1 cellular context compared by ENCODE assay signal in the genomic region with DNA sequence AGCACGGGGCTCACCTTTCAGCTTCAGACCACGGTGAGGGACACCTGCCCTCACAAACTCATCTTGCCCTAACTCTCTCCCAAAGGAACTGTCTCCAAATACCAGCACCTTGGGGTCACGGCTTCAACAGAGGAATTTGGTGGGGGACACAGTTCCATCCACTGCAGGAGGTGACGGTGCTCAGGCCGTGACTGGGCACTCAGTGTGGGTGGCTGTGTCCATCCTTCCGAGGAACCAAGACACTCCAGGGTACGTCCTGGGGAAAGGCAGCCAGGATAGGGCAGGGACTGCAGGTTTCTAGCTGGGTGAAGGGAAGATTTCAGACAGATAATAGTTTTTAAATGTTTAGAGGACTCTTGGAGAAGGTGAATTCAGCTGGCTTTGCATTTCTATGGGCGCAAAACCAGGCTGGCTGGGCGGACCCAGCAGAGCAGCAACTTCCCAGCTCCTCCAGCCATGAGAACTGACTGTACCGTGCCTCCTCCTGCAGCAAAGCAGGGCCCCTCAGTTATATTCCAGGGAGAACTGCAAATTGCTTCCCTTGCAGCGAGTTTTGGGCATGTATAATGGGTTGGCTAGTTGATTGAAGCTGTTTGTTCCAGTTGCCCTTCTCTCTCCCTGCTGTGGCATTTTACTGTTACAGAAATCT.
TF ChIP-seq lines count a peak whose summit lies in the region.

No MANE protein-coding gene starts in this region.

TF ChIP-seq in WTC11, 78 proteins besides CTCF, POLR2A, EP300 and RAD21:
- no peak for TF ChIP-seq TEAD4 (CRISPR knock-in tag; IDR thresholded peaks at IDR 0.05)
- TF ChIP-seq JAZF1 (CRISPR knock-in tag; IDR thresholded peaks at IDR 0.05): no peak
- no peak for TF ChIP-seq ELF4 (CRISPR knock-in tag; IDR thresholded peaks at IDR 0.05; ENCODE audit: low read depth)
- TF ChIP-seq, protein P1, sequence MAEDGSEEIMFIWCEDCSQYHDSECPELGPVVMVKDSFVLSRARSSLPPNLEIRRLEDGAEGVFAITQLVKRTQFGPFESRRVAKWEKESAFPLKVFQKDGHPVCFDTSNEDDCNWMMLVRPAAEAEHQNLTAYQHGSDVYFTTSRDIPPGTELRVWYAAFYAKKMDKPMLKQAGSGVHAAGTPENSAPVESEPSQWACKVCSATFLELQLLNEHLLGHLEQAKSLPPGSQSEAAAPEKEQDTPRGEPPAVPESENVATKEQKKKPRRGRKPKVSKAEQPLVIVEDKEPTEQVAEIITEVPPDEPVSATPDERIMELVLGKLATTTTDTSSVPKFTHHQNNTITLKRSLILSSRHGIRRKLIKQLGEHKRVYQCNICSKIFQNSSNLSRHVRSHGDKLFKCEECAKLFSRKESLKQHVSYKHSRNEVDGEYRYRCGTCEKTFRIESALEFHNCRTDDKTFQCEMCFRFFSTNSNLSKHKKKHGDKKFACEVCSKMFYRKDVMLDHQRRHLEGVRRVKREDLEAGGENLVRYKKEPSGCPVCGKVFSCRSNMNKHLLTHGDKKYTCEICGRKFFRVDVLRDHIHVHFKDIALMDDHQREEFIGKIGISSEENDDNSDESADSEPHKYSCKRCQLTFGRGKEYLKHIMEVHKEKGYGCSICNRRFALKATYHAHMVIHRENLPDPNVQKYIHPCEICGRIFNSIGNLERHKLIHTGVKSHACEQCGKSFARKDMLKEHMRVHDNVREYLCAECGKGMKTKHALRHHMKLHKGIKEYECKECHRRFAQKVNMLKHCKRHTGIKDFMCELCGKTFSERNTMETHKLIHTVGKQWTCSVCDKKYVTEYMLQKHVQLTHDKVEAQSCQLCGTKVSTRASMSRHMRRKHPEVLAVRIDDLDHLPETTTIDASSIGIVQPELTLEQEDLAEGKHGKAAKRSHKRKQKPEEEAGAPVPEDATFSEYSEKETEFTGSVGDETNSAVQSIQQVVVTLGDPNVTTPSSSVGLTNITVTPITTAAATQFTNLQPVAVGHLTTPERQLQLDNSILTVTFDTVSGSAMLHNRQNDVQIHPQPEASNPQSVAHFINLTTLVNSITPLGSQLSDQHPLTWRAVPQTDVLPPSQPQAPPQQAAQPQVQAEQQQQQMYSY (CRISPR knock-in tag; IDR thresholded peaks at IDR 0.05): no peak
- TF ChIP-seq, protein P2, sequence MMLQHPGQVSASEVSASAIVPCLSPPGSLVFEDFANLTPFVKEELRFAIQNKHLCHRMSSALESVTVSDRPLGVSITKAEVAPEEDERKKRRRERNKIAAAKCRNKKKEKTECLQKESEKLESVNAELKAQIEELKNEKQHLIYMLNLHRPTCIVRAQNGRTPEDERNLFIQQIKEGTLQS (CRISPR knock-in tag; conservative IDR thresholded peaks at IDR 0.05): no peak
